In the genomic region with DNA sequence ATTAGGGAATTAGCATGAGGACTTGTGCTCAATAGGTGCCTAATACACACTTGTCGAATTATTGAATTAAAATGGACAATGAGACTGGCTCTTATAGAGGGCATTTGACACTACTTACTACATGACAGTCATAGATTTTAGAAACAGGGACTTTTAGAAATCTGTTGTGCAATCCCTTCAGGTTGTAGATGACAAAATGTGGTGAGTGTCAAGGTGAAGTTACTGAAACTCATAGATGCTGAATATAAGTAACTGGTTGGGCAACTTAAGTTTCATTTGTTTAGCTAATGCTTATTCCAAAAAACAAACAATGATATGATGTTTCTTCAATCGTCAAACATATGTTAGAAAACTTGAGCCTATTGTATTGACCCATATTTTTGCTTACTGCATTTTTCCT, we compare ENCODE assay signal across 10 cellular contexts. TPM values are rescaled to one million over a fixed set of nuclear protein-coding genes. Genes with fewer than 3 reads are reported as not detected.
"Had no signal": no experiment of that assay in that cellular context is flagged by ENCODE, and none has a peak within 500 bp of the region (broad histone marks: within the 10 kb centered on the region; RNA-seq: fewer than 3 reads in every experiment).

No MANE protein-coding gene starts in this region.

- H3K4me3 ChIP-seq: GM23248, HAP-1 had no signal

- DNase-seq: GM23248, GOT3, H7, HFFc6 had no signal

- ATAC-seq: HCT116 had no signal

- H3K27ac ChIP-seq: HL-60 had no signal

- H2AFZ ChIP-seq: GM23248 had no signal

- H3K9ac ChIP-seq: GM23248 had no signal

- H3K4me1 ChIP-seq: HAP-1 had no signal

- H3K36me3 ChIP-seq: HAP-1 had no signal

RNA-seq across cellular contexts. Expression of gene RBP5, which starts 47.9 kb away (rescaled TPM):
- total RNA-seq: GM23248, H4, HFFc6, HT1080 had no signal
- polyA plus RNA-seq: IgD-negative memory B cell had no signal
